25 cellular contexts compared by ENCODE assay signal in the genomic region with DNA sequence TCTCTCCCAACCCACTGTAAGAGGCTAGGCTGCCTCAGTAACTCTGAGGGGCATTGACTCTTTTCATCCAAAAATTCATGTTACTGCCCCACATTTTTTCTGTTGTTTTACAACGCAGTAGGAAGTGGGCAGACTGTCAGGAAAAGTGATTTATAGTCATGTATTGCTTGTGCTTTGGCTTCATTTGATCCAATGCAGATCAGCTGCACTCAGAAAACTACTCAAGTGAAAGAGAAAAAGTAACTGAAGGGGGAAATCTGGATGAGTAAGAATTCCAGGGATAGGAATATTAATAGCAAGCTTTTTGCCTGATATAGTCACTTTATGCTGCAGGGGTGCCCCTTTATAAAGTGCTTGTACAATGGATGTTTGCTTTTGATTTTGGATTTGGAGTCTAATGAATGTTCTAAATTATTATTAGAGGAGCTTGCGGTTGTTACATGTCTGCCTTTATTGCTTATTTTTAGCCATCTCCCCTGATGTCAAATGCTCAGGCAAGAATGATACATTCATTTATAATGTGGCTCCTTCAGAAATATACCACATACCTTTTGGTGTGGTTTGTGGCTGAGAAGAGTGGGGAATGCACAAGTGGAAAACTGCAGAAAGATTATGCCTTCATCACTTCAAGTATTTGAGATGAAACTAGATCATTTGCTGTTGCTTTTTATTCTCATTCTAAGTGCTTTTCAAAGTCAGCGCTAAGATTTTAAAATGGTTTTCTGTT.
DNase-seq lines count a peak whose midpoint lies in the region; ATAC-seq, FAIRE-seq and TF ChIP-seq lines count a peak whose summit lies in the region.
"Had no signal": no experiment of that assay in that cellular context is flagged by ENCODE, and none has a peak within 500 bp of the region (broad histone marks: within the 10 kb centered on the region; RNA-seq: fewer than 3 reads in every experiment).

No MANE protein-coding gene starts in this region.

- H3K79me2 ChIP-seq in KMS-11 (ENCODE audit: insufficient read depth, low read depth) = no peaks in the 10 kb centered on the region
- no peaks in the 10 kb centered on the region for H3K79me2 ChIP-seq in GM12878 (ENCODE audit: control insufficient read depth, insufficient read depth, low read length)
- H3K79me2 ChIP-seq in GM23338 (replicated peaks; ENCODE audit: insufficient read depth) = no peaks in the 10 kb centered on the region

- TF ChIP-seq POLR2A in GM12878 (IDR thresholded peaks at IDR 0.05; ENCODE audit: low read depth, low read length) = no peak
- no peak for TF ChIP-seq POLR2A in esophagus squamous epithelium (IDR thresholded peaks at IDR 0.05)

- H3K27ac Mint-ChIP-seq in GM23338 = no peak overlapping the region
- H3K27ac Mint-ChIP-seq: activated CD8-positive, alpha-beta T cell treated with anti-CD3 and anti-CD28 coated beads, Interleukin-2, amount 10 ng/mL, durations not matched to agents 7 days and 5 days; activated naive CD8-positive, alpha-beta T cell treated with anti-CD3 and anti-CD28 coated beads for 36 hours; naive thymus-derived CD4-positive, alpha-beta T cell; T-helper 1 cell treated with Interleukin-12 subunit alpha and Interleukin-12 subunit beta and Interleukin-4 antibody, amounts not matched to agents 30 μg/mL and 1 μg/mL, for 36 hours; WTC11 had no signal

- TF ChIP-seq EP300 in GM12878 (IDR thresholded peaks at IDR 0.05; ENCODE audit: borderline replicate concordance in 1 of 2, control insufficient read depth in 1 of 2, low read depth in 2 of 2, low read length in 2 of 2) = no peak

- no peaks in the 10 kb centered on the region for H3K9me3 Mint-ChIP-seq in GM23338
- H3K9me3 Mint-ChIP-seq: activated naive CD8-positive, alpha-beta T cell treated with anti-CD3 and anti-CD28 coated beads for 36 hours; naive thymus-derived CD4-positive, alpha-beta T cell; T-helper 1 cell treated with Interleukin-12 subunit alpha and Interleukin-12 subunit beta and Interleukin-4 antibody, amounts not matched to agents 30 μg/mL and 1 μg/mL, for 36 hours; WTC11 had no signal

- peak overlapping the region; percentile 71 for H3K4me2 ChIP-seq in KMS-11
- H3K4me2 ChIP-seq in GM12878 (ENCODE audit: control insufficient read depth, insufficient read depth) = no peak overlapping the region
- no peak overlapping the region for H3K4me2 ChIP-seq in mesenchymal stem cell (ENCODE audit: low read length, poor library complexity, severe bottlenecking)
- H3K4me2 ChIP-seq in GM23338 = no peak overlapping the region

- peak overlapping the region; percentile 6; the same call in 1 of the 2 replicates for H2AFZ ChIP-seq in KMS-11 (ENCODE audit: low read depth)
- H2AFZ ChIP-seq in GM12878 (ENCODE audit: control insufficient read depth, low read depth, low read length) = no peak overlapping the region
- H2AFZ ChIP-seq in mesenchymal stem cell (ENCODE audit: low read depth, low read length) = no peak overlapping the region
- H2AFZ ChIP-seq in GM23338 = no peak overlapping the region

- H3K4me1 Mint-ChIP-seq in GM23338 = peaks cover 36% of the 10 kb centered on the region

- no peak overlapping the region for H2BK5ac ChIP-seq in mesenchymal stem cell (ENCODE audit: low read depth, low read length, poor library complexity, severe bottlenecking)

- H2BK15ac ChIP-seq in mesenchymal stem cell (ENCODE audit: low read depth, poor library complexity, severe bottlenecking) = peak overlapping the region; percentile 80

- CTCF ChIA-PET in GM12878 (lab: Yijun Ruan, JAX) = interaction anchor here (0.6 to 1.2 kb wide), 2 partner anchors 14 to 175 kb away, joined by 3 read pairs; no protein-coding TSS in a partner anchor

- POLR2A ChIA-PET in GM12878 (lab: Charles Lee) = no interaction called here

- H3K27me3 ChIP-seq in KMS-11 (ENCODE audit: insufficient read depth, low read depth) (no peaks in the 10 kb centered on the region), GM12878 (replicated peaks in 1 of 2; ENCODE audit: control insufficient read depth in 2 of 2, insufficient read depth in 2 of 2, low read length in 1 of 2) (peaks cover 0 to 1% of the 10 kb centered on the region in 2 experiments; a peak in 1 of 4 replicates), mesenchymal stem cell (ENCODE audit: control insufficient read depth in 1 of 2, insufficient read depth in 1 of 2, low read length in 2 of 2) (no peaks in the 10 kb centered on the region), GM23338 (ENCODE audit: insufficient read depth) (no peaks in the 10 kb centered on the region), esophagus squamous epithelium (no peaks in the 10 kb centered on the region)
- H3K27me3 ChIP-seq: cardiac muscle cell, esophagus muscularis mucosa, vagina had no signal

- no peaks in the 10 kb centered on the region for H3K36me3 Mint-ChIP-seq in GM23338 (ENCODE audit: low read depth)
- H3K36me3 Mint-ChIP-seq: activated naive CD8-positive, alpha-beta T cell treated with anti-CD3 and anti-CD28 coated beads for 36 hours; naive thymus-derived CD4-positive, alpha-beta T cell; WTC11 had no signal

- intact Hi-C loops in GM12878 (cut with micrococcal nuclease; ENCODE audit: unreplicated experiment) (no loop called here), esophagus squamous epithelium (cut with DNase I) (no loop called here)

- peak overlapping the region in 1 of 2 experiments; percentile 20 for H2BK12ac ChIP-seq in mesenchymal stem cell (ENCODE audit: low read length in 2 of 2)

- RAD21 ChIA-PET in GM12878 (lab: Charles Lee; ENCODE audit: unreplicated experiment) = no interaction called here

- H3K4me3 ChIP-seq in KMS-11 (IDR thresholded peaks at IDR 0.05; ENCODE audit: insufficient read depth, low read depth, low read length) (no peak overlapping the region), GM12878 (no peak overlapping the region), mesenchymal stem cell (ENCODE audit: insufficient read depth in 1 of 2, low read depth in 1 of 2, low read length in 2 of 2) (no peak overlapping the region), GM23338 (no peak overlapping the region), esophagus squamous epithelium (no peak overlapping the region)
- H3K4me3 ChIP-seq: cardiac muscle cell, esophagus muscularis mucosa, lung, vagina had no signal

- 64% methylated on average over 3 of the region's 3 CpGs for WGBS in GM12878 (ENCODE audit: insufficient coverage, insufficient replicate concordance, low lambda C conversion rate, missing lambda C conversion rate)
- WGBS in mesenchymal stem cell = 4% methylated on average over 1 of the region's 3 CpGs
- WGBS in esophagus squamous epithelium, 2 donors = 41 to 57% methylated on average over 3 of the region's 3 CpGs

- H3K4ac ChIP-seq in mesenchymal stem cell (ENCODE audit: low read depth in 1 of 2, low read length in 2 of 2) = no peak overlapping the region

- peak overlapping the region; percentile 55 for H4K8ac ChIP-seq in mesenchymal stem cell (ENCODE audit: low read length)

- H4K20me1 ChIP-seq in KMS-11 (ENCODE audit: insufficient read depth) (no peaks in the 10 kb centered on the region), GM12878 (ENCODE audit: control insufficient read depth, insufficient read depth) (no peaks in the 10 kb centered on the region), GM23338 (replicated peaks; ENCODE audit: insufficient read depth) (no peaks in the 10 kb centered on the region)

- no peaks in the 10 kb centered on the region for H3K9me3 ChIP-seq in GM12878 (replicated peaks; ENCODE audit: control insufficient read depth, insufficient read depth, low read length)
- H3K9me3 ChIP-seq in mesenchymal stem cell (ENCODE audit: control insufficient read depth, low read length) = no peaks in the 10 kb centered on the region
- H3K9me3 ChIP-seq in esophagus squamous epithelium = no peaks in the 10 kb centered on the region
- H3K9me3 ChIP-seq: esophagus muscularis mucosa, vagina had no signal

- in situ Hi-C loops in GM12878 (cut with MboI) = no loop called here

- no peak overlapping the region for H3K23ac ChIP-seq in mesenchymal stem cell (ENCODE audit: low read length in 2 of 2)

- H3K27me3 Mint-ChIP-seq in GM23338 (ENCODE audit: insufficient read depth, low read depth, poor library complexity) = peaks cover 4% of the 10 kb centered on the region

- TF ChIP-seq CTCF in KMS-11 (conservative IDR thresholded peaks at IDR 0.05; ENCODE audit: low read depth, low read length) (no peak), GM12878 (IDR thresholded peaks at IDR 0.05 in 2 of 3, conservative IDR thresholded peaks at IDR 0.05 in 1 of 3; ENCODE audit: control insufficient read depth in 2 of 3, extremely low read depth in 1 of 3, insufficient read depth in 1 of 3, low read depth in 3 of 3, low read length in 3 of 3) (no peak), GM23338 (conservative IDR thresholded peaks at IDR 0.05; ENCODE audit: low read depth in 2 of 2) (no peak), esophagus squamous epithelium (IDR thresholded peaks at IDR 0.05) (no peak)

- H2AK5ac ChIP-seq in mesenchymal stem cell (ENCODE audit: low read length, severe bottlenecking) = no peak overlapping the region

- H3K18ac ChIP-seq in mesenchymal stem cell (ENCODE audit: low read depth in 1 of 2, low read length in 2 of 2) = peak overlapping the region in 1 of 2 experiments; percentile 65

- peaks cover 50% of the 10 kb centered on the region for H3K4me1 ChIP-seq in KMS-11 (ENCODE audit: low read depth, poor library complexity, severe bottlenecking)
- no peaks in the 10 kb centered on the region for H3K4me1 ChIP-seq in GM12878 (ENCODE audit: control insufficient read depth, insufficient read depth, low read length)
- H3K4me1 ChIP-seq in mesenchymal stem cell (ENCODE audit: control insufficient read depth, insufficient read depth, low read depth, low read length) = peaks cover 26% of the 10 kb centered on the region
- H3K4me1 ChIP-seq in GM23338 (ENCODE audit: insufficient read depth) = peaks cover 27% of the 10 kb centered on the region
- H3K4me1 ChIP-seq in esophagus squamous epithelium = peaks cover 23 to 85% (median 52%) of the 10 kb centered on the region in 3 donors

- TF ChIP-seq RAD21 in GM12878 (IDR thresholded peaks at IDR 0.05; ENCODE audit: insufficient read depth, low read depth, low read length) = no peak

- peaks cover 34% of the 10 kb centered on the region for H3K79me1 ChIP-seq in mesenchymal stem cell (replicated peaks; ENCODE audit: low read length, poor library complexity, severe bottlenecking)

- H2BK120ac ChIP-seq in mesenchymal stem cell (ENCODE audit: low read depth, low read length) = no peak overlapping the region

- DNase-seq in DMS79 treated with DMSO at 0.1 percent for 48 hours (lab: John Stamatoyannopoulos, UW) (peak; percentile 69), GM12878 (ENCODE audit: low read depth, low spot score) (no peak), mesenchymal stem cell (no peak), NCI-H187 treated with DMSO at 0.1 percent for 48 hours (lab: John Stamatoyannopoulos, UW) (no peak), GM23338 (ENCODE audit: low spot score) (no peak), esophagus squamous epithelium (lab: John Stamatoyannopoulos, UW) (no peak)
- DNase-seq in activated CD4-positive, alpha-beta T cell treated with anti-CD3 and anti-CD28 coated beads, Interleukin-2, amount 50 U/mL, for 4 hours = no peak
- DNase-seq: activated CD8-positive, alpha-beta T cell treated with anti-CD3 and anti-CD28 coated beads, Interleukin-2, amount 10 ng/mL, durations not matched to agents 7 days and 5 days; activated naive CD8-positive, alpha-beta T cell treated with anti-CD3 and anti-CD28 coated beads for 36 hours; activated T-cell treated with anti-CD3 and anti-CD28 coated beads, Interleukin-2, amount 50 U/mL, for 48 hours; COR-L47; naive thymus-derived CD4-positive, alpha-beta T cell; NCI-H1694 treated with DMSO at 0.1 percent for 48 hours; NCI-H510A treated with DMSO at 0.1 percent for 48 hours; SHP77 treated with DMSO at 0.1 percent for 48 hours; stimulated activated CD4-positive, alpha-beta T cell treated with anti-CD3 and anti-CD28 coated beads, Interleukin-4, amount 100 ng/mL, for 1 hour; substantia nigra had no signal

- no peak overlapping the region for H4K91ac ChIP-seq in mesenchymal stem cell (ENCODE audit: low read length)

- no peak overlapping the region for H3K14ac ChIP-seq in mesenchymal stem cell (ENCODE audit: low read length in 2 of 2)

- H3K27ac ChIP-seq in KMS-11 = peak overlapping the region; percentile 38
- H3K27ac ChIP-seq in GM12878 (ENCODE audit: control insufficient read depth, insufficient read depth) = no peak overlapping the region
- no peak overlapping the region for H3K27ac ChIP-seq in mesenchymal stem cell (ENCODE audit: low read length, poor library complexity, severe bottlenecking)
- H3K27ac ChIP-seq in GM23338 (ENCODE audit: low read depth) = no peak overlapping the region
- H3K27ac ChIP-seq in esophagus squamous epithelium = peak overlapping the region in 2 of 4 donors; percentile 11 to 24
- H3K27ac ChIP-seq: cardiac muscle cell, vagina had no signal

- ATAC-seq in GM12878 (no peak), GM23338 (no peak)
- ATAC-seq: activated CD8-positive, alpha-beta T cell treated with anti-CD3 and anti-CD28 coated beads, Interleukin-2, amount 10 ng/mL, durations not matched to agents 7 days and 5 days; HepG2; naive thymus-derived CD4-positive, alpha-beta T cell; WTC11 had no signal

- H3F3A ChIP-seq in GM23338 (replicated peaks; ENCODE audit: low read depth) = no peaks in the 10 kb centered on the region

- no peak overlapping the region for H3K9ac ChIP-seq in KMS-11
- H3K9ac ChIP-seq in GM12878 (ENCODE audit: control insufficient read depth, insufficient read depth, low read length) = no peak overlapping the region
- H3K9ac ChIP-seq in mesenchymal stem cell (ENCODE audit: low read length) = no peak overlapping the region

- no peak overlapping the region for H3K4me3 Mint-ChIP-seq in GM23338
- H3K4me3 Mint-ChIP-seq: activated CD8-positive, alpha-beta T cell treated with anti-CD3 and anti-CD28 coated beads, Interleukin-2, amount 10 ng/mL, durations not matched to agents 7 days and 5 days; activated naive CD8-positive, alpha-beta T cell treated with anti-CD3 and anti-CD28 coated beads for 36 hours; naive thymus-derived CD4-positive, alpha-beta T cell; T-helper 1 cell treated with Interleukin-12 subunit alpha and Interleukin-12 subunit beta and Interleukin-4 antibody, amounts not matched to agents 30 μg/mL and 1 μg/mL, for 36 hours; WTC11 had no signal

- SMC1A ChIA-PET in GM12878 (lab: Charles Lee; ENCODE audit: uncharacterized antibody, unreplicated experiment) = no interaction called here

- BruUV-seq in GM12878 (replicated peaks; lab: Mats Ljungman, UMichigan) = no TSS peak

- no peak for FAIRE-seq in GM12878 (lab: Jason Lieb, UNC)
- FAIRE-seq: HepG2 had no signal

- 0 out of 2 replicates have a peak, but pooled peaks cover 5% of the 10 kb centered on the region for H3K9me2 ChIP-seq in GM23338 (ENCODE audit: insufficient read depth)

- H3K36me3 ChIP-seq in KMS-11 (ENCODE audit: insufficient read depth) (no peaks in the 10 kb centered on the region), GM12878 (ENCODE audit: control insufficient read depth in 2 of 2, insufficient read depth in 2 of 2, low read length in 1 of 2) (no peaks in the 10 kb centered on the region), mesenchymal stem cell (ENCODE audit: control insufficient read depth in 1 of 2, insufficient read depth in 2 of 2, low read depth in 1 of 2, low read length in 2 of 2) (peaks cover 4 to 22% of the 10 kb centered on the region in 2 experiments), GM23338 (ENCODE audit: insufficient read depth) (no peaks in the 10 kb centered on the region), esophagus squamous epithelium (peaks cover 0 to 7% (median 0%) of the 10 kb centered on the region in 3 donors)
- H3K36me3 ChIP-seq: cardiac muscle cell, esophagus muscularis mucosa, vagina had no signal
